9 cellular contexts compared by ENCODE assay signal in the genomic region with DNA sequence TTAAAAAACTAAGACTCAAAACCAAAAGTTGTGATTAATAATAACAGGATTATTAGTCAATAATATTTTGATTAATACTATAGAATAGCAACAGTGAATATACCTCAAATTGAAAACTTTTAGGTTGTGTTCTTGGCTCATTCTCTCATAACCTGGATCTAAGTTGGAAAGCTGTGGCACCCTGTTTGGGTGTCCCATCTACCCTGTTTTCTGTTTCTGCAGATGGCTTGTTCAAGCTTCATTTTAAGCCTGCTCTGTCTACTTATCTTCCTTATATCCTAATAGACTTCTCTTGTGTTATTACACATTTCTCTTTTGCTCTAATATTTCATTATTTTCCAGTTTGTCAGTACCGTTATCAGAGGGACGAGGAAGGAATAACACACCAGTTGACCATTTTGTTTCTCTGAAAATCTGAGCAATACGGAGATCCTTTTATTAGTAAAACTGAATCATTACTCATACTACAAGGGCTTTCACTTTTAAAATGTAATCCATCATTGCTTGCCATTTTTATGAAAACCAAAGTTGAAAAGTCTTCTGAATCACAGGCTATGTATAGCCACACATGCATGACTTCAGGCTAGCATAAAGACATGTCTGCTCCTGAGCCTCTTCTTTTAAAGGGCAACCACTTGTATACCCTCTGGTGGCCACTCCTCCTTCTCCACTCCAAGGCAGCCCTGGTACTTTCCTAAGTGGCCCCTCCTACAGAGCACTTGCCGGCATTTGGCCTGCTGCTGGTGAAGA. TPM values are rescaled to one million over a fixed set of nuclear protein-coding genes. Genes with fewer than 3 reads are reported as not detected.
A peak's percentile ranks its signal among the peaks of the same experiment; 100 is the strongest.
DNase-seq lines count a peak whose midpoint lies in the region; ATAC-seq, FAIRE-seq and TF ChIP-seq lines count a peak whose summit lies in the region.
"Had no signal": no experiment of that assay in that cellular context is flagged by ENCODE, and none has a peak within 500 bp of the region (broad histone marks: within the 10 kb centered on the region; RNA-seq: fewer than 3 reads in every experiment).

No MANE protein-coding gene starts in this region.

- TF ChIP-seq RAD21 in HepG2 (CRISPR knock-in tag; IDR thresholded peaks at IDR 0.05): no peak

- 73% methylated on average over 4 of the region's 4 CpGs for WGBS in HepG2 (ENCODE audit: low lambda C conversion rate)
- WGBS in right lobe of liver (ENCODE audit: insufficient coverage, low coverage, low lambda C conversion rate, missing lambda C conversion rate): 65% methylated on average over 4 of the region's 4 CpGs

- TF ChIP-seq CTCF in HepG2 (CRISPR knock-in tag; IDR thresholded peaks at IDR 0.05): no peak
- no peak for TF ChIP-seq CTCF in right lobe of liver (IDR thresholded peaks at IDR 0.05)
- no peak for TF ChIP-seq CTCF in vagina (IDR thresholded peaks at IDR 0.05)

- H3K36me3 ChIP-seq in HepG2 (replicated peaks in 1 of 2; ENCODE audit: control insufficient read depth in 1 of 2, insufficient read depth in 2 of 2, low read length in 2 of 2): peaks cover 8 to 64% of the 10 kb centered on the region in 2 experiments
- H3K36me3 ChIP-seq in right lobe of liver: peaks cover 0 to 33% (median 12%) of the 10 kb centered on the region in 4 donors
- H3K36me3 ChIP-seq in vagina: peaks cover 0 to 4% of the 10 kb centered on the region in 2 donors

- FAIRE-seq in HepG2 (lab: Jason Lieb, UNC): no peak
- no peak for FAIRE-seq in GM12891 (lab: Jason Lieb, UNC)

- no peak for TF ChIP-seq POLR2A in HepG2 (IDR thresholded peaks at IDR 0.05; ENCODE audit: insufficient read depth in 1 of 2, low read depth in 2 of 2, low read length in 2 of 2)
- no peak for TF ChIP-seq POLR2A in right lobe of liver (IDR thresholded peaks at IDR 0.05)
- no peak for TF ChIP-seq POLR2A in vagina (IDR thresholded peaks at IDR 0.05)
- no peak for TF ChIP-seq POLR2A in GM12891 (IDR thresholded peaks at IDR 0.05; ENCODE audit: low read depth, low read length)

- DNase-seq in HepG2 (ENCODE audit: low spot score) (no peak), right lobe of liver (no peak), vagina (ENCODE audit: extremely low spot score in 2 of 2) (no peak), GM12891 (ENCODE audit: insufficient read length, low spot score) (no peak), pons (ENCODE audit: low spot score) (no peak)
- DNase-seq: glutamatergic neuron had no signal

- no peak for TF ChIP-seq EP300 in HepG2 (IDR thresholded peaks at IDR 0.05; ENCODE audit: low read depth in 2 of 2, low read length in 2 of 2)
- TF ChIP-seq EP300 in HepG2 (CRISPR knock-in tag; IDR thresholded peaks at IDR 0.05; ENCODE audit: borderline replicate concordance): no peak

- intact Hi-C loops in HepG2 (cut with micrococcal nuclease; ENCODE audit: unreplicated experiment) (loop anchor here (5.0 kb wide), 1 partner anchor 272 kb away; no protein-coding TSS in a partner anchor), right lobe of liver (cut with DNase I) (loop anchor here in 1 of 2 donors (10.0 kb wide), 1 partner anchor 85 kb away; the partner anchor contains the start of gene SLC25A28), vagina (cut with DNase I) (no loop called here)

- H3K4me3 ChIP-seq in HepG2 (replicated peaks in 1 of 3; ENCODE audit: insufficient read depth in 1 of 3, low read depth in 2 of 3, low read length in 3 of 3) (no peak overlapping the region), right lobe of liver (no peak overlapping the region), vagina (no peak overlapping the region)

- CTCF ChIA-PET in HepG2 (lab: Yijun Ruan, JAX; ENCODE audit: low intra/inter-chr PET ratio, low total read pairs): interaction anchor here (2.5 kb wide), 1 partner anchor 79 kb away, joined by 21 read pairs; no protein-coding TSS in a partner anchor

- H2AFZ ChIP-seq in HepG2 (ENCODE audit: low read length): no peak overlapping the region

- no TSS peak for BruUV-seq in HepG2 (replicated peaks; lab: Mats Ljungman, UMichigan)

- H3K4me2 ChIP-seq in HepG2 (ENCODE audit: low read depth, low read length): no peak overlapping the region

- H3K4me1 ChIP-seq in HepG2 (ENCODE audit: insufficient read depth, low read length): no peaks in the 10 kb centered on the region
- no peaks in the 10 kb centered on the region for H3K4me1 ChIP-seq in right lobe of liver
- H3K4me1 ChIP-seq in vagina: peaks cover 26% of the 10 kb centered on the region

- no peak overlapping the region for H3K9ac ChIP-seq in HepG2 (ENCODE audit: insufficient read depth, low read depth, low read length)

- no peak overlapping the region for H3K27ac ChIP-seq in HepG2 (ENCODE audit: extremely low read length, insufficient read depth, low read length)
- H3K27ac ChIP-seq in right lobe of liver: no peak overlapping the region
- H3K27ac ChIP-seq in vagina: peak overlapping the region; percentile 9

- in situ Hi-C loops in HepG2 (cut with HindIII; ENCODE audit: extremely low pct_ligation_motif_present, low pct_unique_long_range_greater_than_20kb): loop anchor here (10.0 kb wide), 1 partner anchor 85 kb away; the partner anchor contains the start of gene SLC25A28

- no peaks in the 10 kb centered on the region for H3K9me3 ChIP-seq in HepG2 (ENCODE audit: low read length)
- no peaks in the 10 kb centered on the region for H3K9me3 ChIP-seq in right lobe of liver
- no peaks in the 10 kb centered on the region for H3K9me3 ChIP-seq in vagina

- H3K79me2 ChIP-seq in HepG2 (ENCODE audit: insufficient read depth, low read length): no peaks in the 10 kb centered on the region

- ATAC-seq in HepG2 (peak; percentile 49; the same call in 2 of the 3 replicates), right lobe of liver (no peak), HG03460 (IDR thresholded peaks at IDR 0.05; ENCODE audit: unreplicated experiment) (peak; percentile 74), esophagus mucosa (peak; percentile 92), HG03139 (IDR thresholded peaks at IDR 0.05; ENCODE audit: unreplicated experiment) (no peak)

- H3K27me3 ChIP-seq in HepG2 (ENCODE audit: control insufficient read depth in 1 of 2, insufficient read depth in 2 of 2, low read length in 2 of 2) (no peaks in the 10 kb centered on the region), right lobe of liver (no peaks in the 10 kb centered on the region), vagina (no peaks in the 10 kb centered on the region)

- POLR2A ChIA-PET in HepG2 (lab: Yijun Ruan, JAX): no interaction called here

- no peaks in the 10 kb centered on the region for H4K20me1 ChIP-seq in HepG2 (ENCODE audit: insufficient read depth, low read length)

RNA-seq across cellular contexts. Expression of gene COX15, which starts 22.3 kb away (rescaled TPM):
- 44.7 and 59.4 TPM in 2 replicates for total RNA-seq in HepG2 (2016; rRNA removed; fragmentation: Illumina TruSeq; extraction: Trizol)
- 4.9 and 5.6 TPM in 2 replicates for total RNA-seq in HepG2 (2016; cell fraction: cytosol; rRNA removed; fragmentation: Illumina TruSeq; extraction: Trizol; ENCODE audit: low read depth)
- 44.5 and 56.7 TPM in 2 replicates for total RNA-seq in HepG2 (2016; cell fraction: insoluble cytoplasmic fraction; rRNA removed; fragmentation: Illumina TruSeq; extraction: Trizol)
- 15.8 and 19.5 TPM in 2 replicates for total RNA-seq in HepG2 (2016; cell fraction: membrane; rRNA removed; fragmentation: Illumina TruSeq; extraction: Trizol)
- 22.2 and 24.1 TPM in 2 replicates for total RNA-seq in HepG2 (2016; cell fraction: nucleus; rRNA removed; fragmentation: Illumina TruSeq; extraction: Trizol)
- polyA plus RNA-seq in HepG2 (2011; rRNA removed): 17.4 and 19.2 TPM in 2 replicates
- polyA plus RNA-seq in HepG2 (2011; cell fraction: cytosol; rRNA removed): 8.0 and 11.2 TPM in 2 replicates
- polyA plus RNA-seq in HepG2 (2011; cell fraction: nucleus; rRNA removed): 10.1 and 13.7 TPM in 2 replicates
- 16.0 and 25.6 TPM in 2 replicates for polyA plus RNA-seq in HepG2 (2012)
- 3.4 and 4.0 TPM in 2 replicates for polyA plus RNA-seq in HepG2 (2016; cell fraction: cytosol; fragmentation: Illumina TruSeq; extraction: Trizol; ENCODE audit: low read depth)
- 40.4 and 40.7 TPM in 2 replicates for polyA plus RNA-seq in HepG2 (2016; cell fraction: insoluble cytoplasmic fraction; fragmentation: Illumina TruSeq; extraction: Trizol; ENCODE audit: low read depth)
- 9.5 and 10.0 TPM in 2 replicates for polyA plus RNA-seq in HepG2 (2016; cell fraction: membrane; fragmentation: Illumina TruSeq; extraction: Trizol; ENCODE audit: low read depth)
- 25.7 and 26.1 TPM in 2 replicates for polyA plus RNA-seq in HepG2 (2016; cell fraction: nucleus; fragmentation: Illumina TruSeq; extraction: Trizol; ENCODE audit: insufficient read depth, low read depth)
- 18.4 and 29.2 TPM in 2 replicates for polyA minus RNA-seq in HepG2 (2011; rRNA and poly(A)+ RNA removed; ENCODE audit: low replicate concordance)
- 12.0 and 14.7 TPM in 2 replicates for polyA minus RNA-seq in HepG2 (2011; cell fraction: cytosol; rRNA and poly(A)+ RNA removed)
- polyA minus RNA-seq in HepG2 (2011; cell fraction: nucleus; rRNA and poly(A)+ RNA removed): 13.5 and 15.9 TPM in 2 replicates
- total RNA-seq in right lobe of liver: 10 to 100 TPM; 22.4 to 29.0 (median 23.4) TPM
- 28.5 TPM for total RNA-seq in esophagus mucosa
- 19.2 TPM for total RNA-seq in vagina
- 22.4 TPM for polyA plus RNA-seq in GM12891 (2012; ENCODE audit: low read depth, missing spikeins)

RNA-seq across cellular contexts. Expression of gene CUTC, which starts 22.4 kb away (rescaled TPM):
- total RNA-seq in HepG2 (2016; rRNA removed; fragmentation: Illumina TruSeq; extraction: Trizol) (25.8 and 36.5 TPM in 2 replicates), right lobe of liver (10 to 100 TPM; 10.2 to 22.8 (median 15.8) TPM), esophagus mucosa (14.0 TPM), vagina (18.2 TPM)
- total RNA-seq in HepG2 (2016; cell fraction: cytosol; rRNA removed; fragmentation: Illumina TruSeq; extraction: Trizol; ENCODE audit: low read depth): 6.6 and 6.8 TPM in 2 replicates
- total RNA-seq in HepG2 (2016; cell fraction: insoluble cytoplasmic fraction; rRNA removed; fragmentation: Illumina TruSeq; extraction: Trizol): 28.5 and 37.2 TPM in 2 replicates
- 10.7 and 13.4 TPM in 2 replicates for total RNA-seq in HepG2 (2016; cell fraction: membrane; rRNA removed; fragmentation: Illumina TruSeq; extraction: Trizol)
- 17.5 and 20.5 TPM in 2 replicates for total RNA-seq in HepG2 (2016; cell fraction: nucleus; rRNA removed; fragmentation: Illumina TruSeq; extraction: Trizol)
- 17.7 and 22.3 TPM in 2 replicates for polyA plus RNA-seq in HepG2 (2011; rRNA removed)
- polyA plus RNA-seq in HepG2 (2011; cell fraction: cytosol; rRNA removed): 11.7 and 17.5 TPM in 2 replicates
- 13.6 and 18.8 TPM in 2 replicates for polyA plus RNA-seq in HepG2 (2011; cell fraction: nucleus; rRNA removed)
- 24.1 and 29.0 TPM in 2 replicates for polyA plus RNA-seq in HepG2 (2012)
- 4.9 and 6.1 TPM in 2 replicates for polyA plus RNA-seq in HepG2 (2016; cell fraction: cytosol; fragmentation: Illumina TruSeq; extraction: Trizol; ENCODE audit: low read depth)
- polyA plus RNA-seq in HepG2 (2016; cell fraction: insoluble cytoplasmic fraction; fragmentation: Illumina TruSeq; extraction: Trizol; ENCODE audit: low read depth): 34.4 and 40.4 TPM in 2 replicates
- 9.0 and 10.3 TPM in 2 replicates for polyA plus RNA-seq in HepG2 (2016; cell fraction: membrane; fragmentation: Illumina TruSeq; extraction: Trizol; ENCODE audit: low read depth)
- polyA plus RNA-seq in HepG2 (2016; cell fraction: nucleus; fragmentation: Illumina TruSeq; extraction: Trizol; ENCODE audit: insufficient read depth, low read depth): 23.9 and 24.5 TPM in 2 replicates
- polyA minus RNA-seq in HepG2 (2011; rRNA and poly(A)+ RNA removed; ENCODE audit: low replicate concordance): 22.2 and 41.0 TPM in 2 replicates
- 6.5 and 6.7 TPM in 2 replicates for polyA minus RNA-seq in HepG2 (2011; cell fraction: cytosol; rRNA and poly(A)+ RNA removed)
- 30.2 and 32.3 TPM in 2 replicates for polyA minus RNA-seq in HepG2 (2011; cell fraction: nucleus; rRNA and poly(A)+ RNA removed)
- polyA plus RNA-seq in GM12891 (2012; ENCODE audit: low read depth, missing spikeins): 25.6 TPM

RNA-seq across cellular contexts. Expression of gene ENTPD7, which starts 50.3 kb away (rescaled TPM):
- total RNA-seq in HepG2 (2016; rRNA removed; fragmentation: Illumina TruSeq; extraction: Trizol) (35.5 and 36.5 TPM in 2 replicates), right lobe of liver (10 to 100 TPM in 5 of 6 experiments, 1 to 10 TPM in 1; 7.5 to 16.5 (median 10.8) TPM), esophagus mucosa (16.0 TPM), vagina (6.6 TPM)
- total RNA-seq in HepG2 (2016; cell fraction: cytosol; rRNA removed; fragmentation: Illumina TruSeq; extraction: Trizol; ENCODE audit: low read depth): 4.5 and 4.7 TPM in 2 replicates
- 34.0 and 36.0 TPM in 2 replicates for total RNA-seq in HepG2 (2016; cell fraction: insoluble cytoplasmic fraction; rRNA removed; fragmentation: Illumina TruSeq; extraction: Trizol)
- 18.8 and 20.3 TPM in 2 replicates for total RNA-seq in HepG2 (2016; cell fraction: membrane; rRNA removed; fragmentation: Illumina TruSeq; extraction: Trizol)
- total RNA-seq in HepG2 (2016; cell fraction: nucleus; rRNA removed; fragmentation: Illumina TruSeq; extraction: Trizol): 40.3 and 45.2 TPM in 2 replicates
- polyA plus RNA-seq in HepG2 (2011; rRNA removed): 6.6 and 7.6 TPM in 2 replicates
- 5.6 and 6.1 TPM in 2 replicates for polyA plus RNA-seq in HepG2 (2011; cell fraction: cytosol; rRNA removed)
- 3.0 and 3.3 TPM in 2 replicates for polyA plus RNA-seq in HepG2 (2011; cell fraction: nucleus; rRNA removed)
- polyA plus RNA-seq in HepG2 (2012): 2.3 and 3.9 TPM in 2 replicates
- 1.8 and 2.5 TPM in 2 replicates for polyA plus RNA-seq in HepG2 (2016; cell fraction: cytosol; fragmentation: Illumina TruSeq; extraction: Trizol; ENCODE audit: low read depth)
- polyA plus RNA-seq in HepG2 (2016; cell fraction: insoluble cytoplasmic fraction; fragmentation: Illumina TruSeq; extraction: Trizol; ENCODE audit: low read depth): 14.9 TPM in 2 replicates
- polyA plus RNA-seq in HepG2 (2016; cell fraction: membrane; fragmentation: Illumina TruSeq; extraction: Trizol; ENCODE audit: low read depth): 5.6 and 6.8 TPM in 2 replicates
- polyA plus RNA-seq in HepG2 (2016; cell fraction: nucleus; fragmentation: Illumina TruSeq; extraction: Trizol; ENCODE audit: insufficient read depth, low read depth): 18.8 and 19.6 TPM in 2 replicates
- 22.7 and 32.8 TPM in 2 replicates for polyA minus RNA-seq in HepG2 (2011; rRNA and poly(A)+ RNA removed; ENCODE audit: low replicate concordance)
- 12.3 and 14.5 TPM in 2 replicates for polyA minus RNA-seq in HepG2 (2011; cell fraction: cytosol; rRNA and poly(A)+ RNA removed)
- 17.8 and 18.8 TPM in 2 replicates for polyA minus RNA-seq in HepG2 (2011; cell fraction: nucleus; rRNA and poly(A)+ RNA removed)
- 0.94 TPM for polyA plus RNA-seq in GM12891 (2012; ENCODE audit: low read depth, missing spikeins)

Comparison
In these comparisons a context has a peak if more than half of its experiments do, and no peak if none do; other contexts are left out.
1. ATAC-seq: peak in HepG2 (single experiment), HG03460 (single experiment) and esophagus mucosa (single experiment); none in right lobe of liver (0 of 4) and HG03139 (single experiment).